In the genomic region with DNA sequence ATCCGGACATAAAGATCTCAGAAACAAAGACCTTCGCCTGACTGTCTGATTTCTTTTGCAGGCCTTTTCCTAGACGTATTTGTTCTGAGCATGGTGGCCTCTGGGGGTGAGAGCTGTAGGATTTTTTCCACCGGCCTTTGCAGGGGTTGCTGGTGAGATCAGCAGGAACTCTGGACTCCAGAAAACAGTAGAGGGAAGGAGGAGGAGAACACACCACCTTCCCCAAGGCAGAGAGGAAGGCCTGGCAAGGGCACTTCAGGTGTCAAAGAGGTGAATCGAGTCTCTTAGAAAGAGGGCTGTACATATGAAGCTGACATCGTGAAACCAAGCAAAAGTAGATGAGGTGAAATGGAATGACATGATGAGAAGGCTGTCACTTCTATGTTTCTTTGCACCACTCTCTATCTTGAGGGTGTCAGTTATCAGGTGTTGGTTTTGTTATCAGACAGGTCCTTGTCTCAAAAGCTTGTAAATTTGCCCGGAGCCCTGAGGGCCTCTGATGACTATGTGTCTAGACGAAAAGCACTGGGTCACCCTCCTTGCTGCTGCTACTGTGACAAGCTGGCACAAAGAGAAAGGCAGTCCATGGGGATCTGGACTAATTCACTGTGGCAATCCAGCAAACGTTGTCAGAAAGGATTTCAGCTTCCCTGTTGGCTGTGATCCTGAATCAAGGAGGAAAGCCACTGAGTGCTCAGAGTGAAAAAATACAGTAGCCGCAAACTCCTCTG, we compare ENCODE assay signal across 20 cellular contexts.
"Had no signal": no experiment of that assay in that cellular context is flagged by ENCODE, and none has a peak within 500 bp of the region (broad histone marks: within the 10 kb centered on the region; RNA-seq: fewer than 3 reads in every experiment).

No MANE protein-coding gene starts in this region.

- H3K9me3 ChIP-seq: colonic mucosa, gastrocnemius medialis, lower lobe of right lung, prostate gland, sigmoid colon, transverse colon had no signal

- H2AFZ ChIP-seq: hepatocyte had no signal

- H3K4me1 Mint-ChIP-seq: activated B cell treated with CpG ODN at 0.5 μM for 24 hours; activated T-helper 17 cell treated with anti-CD3 and anti-CD28 coated beads, Interleukin-2, amount 50 U/mL, for 72 hours; naive thymus-derived CD4-positive, alpha-beta T cell had no signal

- H3K27ac ChIP-seq: colonic mucosa, gastrocnemius medialis, hepatocyte, lower lobe of right lung, prostate gland, sigmoid colon, transverse colon had no signal

- H3K27me3 ChIP-seq: colonic mucosa, gastrocnemius medialis, sigmoid colon, transverse colon had no signal

- DNase-seq: activated B cell treated with CpG ODN at 0.5 μM for 24 hours; activated CD4-positive, alpha-beta T cell treated with anti-CD3 and anti-CD28 coated beads, Interleukin-2, amount 50 U/mL, for 1 hour; activated naive CD4-positive, alpha-beta T cell treated with anti-CD3 and anti-CD28 coated beads for 36 hours; activated T-cell treated with anti-CD3 and anti-CD28 coated beads for 4 hours; caudate nucleus; colonic mucosa; gastrocnemius medialis; kidney glomerular epithelial cell; lower lobe of right lung; midbrain; naive thymus-derived CD4-positive, alpha-beta T cell; sigmoid colon; stimulated activated CD4-positive, alpha-beta T cell treated with anti-CD3 and anti-CD28 coated beads, Interleukin-2, amount 100 ng/mL, for 24 hours; stimulated activated naive CD4-positive, alpha-beta T cell; substantia nigra; transverse colon had no signal

- H3K36me3 Mint-ChIP-seq: naive thymus-derived CD4-positive, alpha-beta T cell had no signal

- H3K79me2 ChIP-seq: hepatocyte had no signal

- H3K27ac Mint-ChIP-seq: activated B cell treated with CpG ODN at 0.5 μM for 24 hours; activated naive CD4-positive, alpha-beta T cell treated with anti-CD3 and anti-CD28 coated beads for 36 hours; activated T-helper 17 cell treated with anti-CD3 and anti-CD28 coated beads, Interleukin-2, amount 50 U/mL, for 72 hours; naive thymus-derived CD4-positive, alpha-beta T cell; T-helper 1 cell treated with Interleukin-12 subunit alpha and Interleukin-12 subunit beta and Interleukin-4 antibody, amounts not matched to agents 30 μg/mL and 1 μg/mL, for 36 hours had no signal

- H3K4me2 ChIP-seq: hepatocyte had no signal

- H3K4me1 ChIP-seq: colonic mucosa, gastrocnemius medialis, lower lobe of right lung, prostate gland, sigmoid colon, transverse colon had no signal

- H3K9me3 Mint-ChIP-seq: activated B cell treated with CpG ODN at 0.5 μM for 24 hours; activated naive CD4-positive, alpha-beta T cell treated with anti-CD3 and anti-CD28 coated beads for 36 hours; activated T-helper 17 cell treated with anti-CD3 and anti-CD28 coated beads, Interleukin-2, amount 50 U/mL, for 72 hours; naive thymus-derived CD4-positive, alpha-beta T cell; T-helper 1 cell treated with Interleukin-12 subunit alpha and Interleukin-12 subunit beta and Interleukin-4 antibody, amounts not matched to agents 30 μg/mL and 1 μg/mL, for 36 hours had no signal

- H3K4me3 Mint-ChIP-seq: activated B cell treated with CpG ODN at 0.5 μM for 24 hours; activated naive CD4-positive, alpha-beta T cell treated with anti-CD3 and anti-CD28 coated beads for 36 hours; activated T-helper 17 cell treated with anti-CD3 and anti-CD28 coated beads, Interleukin-2, amount 50 U/mL, for 72 hours; naive thymus-derived CD4-positive, alpha-beta T cell; T-helper 1 cell treated with Interleukin-12 subunit alpha and Interleukin-12 subunit beta and Interleukin-4 antibody, amounts not matched to agents 30 μg/mL and 1 μg/mL, for 36 hours had no signal

- ATAC-seq: activated T-helper 17 cell treated with anti-CD3 and anti-CD28 coated beads, Interleukin-2, amount 50 U/mL, for 72 hours; gastrocnemius medialis; lower lobe of right lung; naive thymus-derived CD4-positive, alpha-beta T cell had no signal

- H3K36me3 ChIP-seq: colonic mucosa, gastrocnemius medialis, lower lobe of right lung, prostate gland, sigmoid colon, transverse colon had no signal

- H3K4me3 ChIP-seq: colonic mucosa, gastrocnemius medialis, hepatocyte, lower lobe of right lung, prostate gland, sigmoid colon, transverse colon had no signal
